1 cellular context compared by ENCODE assay signal in genomic region chr16:88685156-88686061, GRCh38.
TF ChIP-seq lines count a peak whose summit lies in the region.

No MANE protein-coding gene starts in this region.

TF ChIP-seq in GM23338, 12 proteins besides CTCF, POLR2A, EP300 and RAD21 (continued from another document):
- TF ChIP-seq ZNF462 (CRISPR knock-in tag; IDR thresholded peaks at IDR 0.05) (no peak), STAT1 (IDR thresholded peaks at IDR 0.05; ENCODE audit: unreplicated experiment) (no peak), JUNB (IDR thresholded peaks at IDR 0.05; ENCODE audit: unreplicated experiment) (no peak), EZH2 (IDR thresholded peaks at IDR 0.05; ENCODE audit: low read depth, unreplicated experiment) (no peak), ZNF114 (CRISPR knock-in tag; IDR thresholded peaks at IDR 0.05) (no peak), ZNF331 (CRISPR knock-in tag; IDR thresholded peaks at IDR 0.05; ENCODE audit: low read depth) (no peak), CREB1 (CRISPR knock-in tag; IDR thresholded peaks at IDR 0.05; ENCODE audit: low read depth) (no peak), REST (IDR thresholded peaks at IDR 0.05; ENCODE audit: unreplicated experiment) (no peak), NANOG (IDR thresholded peaks at IDR 0.05; ENCODE audit: borderline replicate concordance) (no peak), EZH2phosphoT487 (IDR thresholded peaks at IDR 0.05; ENCODE audit: unreplicated experiment) (no peak)
TF ChIP-seq in GM23338: peak in this region for 0.
